In the genomic region with DNA sequence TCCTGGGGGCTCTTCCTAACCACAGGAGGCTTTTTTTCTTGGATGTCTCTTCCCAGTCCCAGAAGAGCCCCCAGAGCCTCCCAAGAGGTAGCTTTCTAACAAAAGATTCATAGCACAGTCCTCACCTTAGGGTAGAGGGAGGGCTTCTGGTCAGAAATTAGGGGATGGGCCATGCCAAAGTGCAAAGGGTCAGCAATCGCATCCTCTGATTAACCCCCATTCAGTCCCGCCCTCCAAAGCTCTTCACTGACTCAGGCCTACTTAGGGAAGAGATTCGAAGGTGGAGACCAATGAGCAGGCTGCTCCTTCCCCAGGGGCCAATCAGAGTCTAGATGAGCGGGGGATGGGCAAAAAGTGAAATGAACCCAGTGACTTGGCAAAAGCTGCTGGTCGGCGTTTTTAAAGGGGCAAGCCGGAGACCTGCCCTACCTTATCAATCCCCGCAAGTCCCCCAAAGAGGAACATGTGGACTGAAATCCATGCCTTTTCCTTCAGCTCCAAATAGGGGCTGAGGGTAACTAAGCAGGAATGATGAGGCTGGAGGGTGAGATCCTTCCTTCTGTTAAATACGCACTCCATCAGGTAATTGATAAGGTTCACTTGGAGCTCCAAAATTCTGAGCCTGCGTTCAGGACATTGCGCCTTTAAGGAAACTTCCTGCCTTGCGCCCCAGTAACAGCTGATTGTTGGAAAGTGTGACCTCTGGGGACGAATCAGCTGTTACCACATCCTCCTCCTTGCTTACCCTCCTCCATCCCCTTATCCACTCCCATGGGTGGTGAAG, we compare ENCODE assay signal across 1 cellular context.
TF ChIP-seq lines count a peak whose summit lies in the region.

No MANE protein-coding gene starts in this region.

TF ChIP-seq in GM23338, 12 proteins besides CTCF, POLR2A, EP300 and RAD21 (continued from another document):
- TF ChIP-seq, protein P1, sequence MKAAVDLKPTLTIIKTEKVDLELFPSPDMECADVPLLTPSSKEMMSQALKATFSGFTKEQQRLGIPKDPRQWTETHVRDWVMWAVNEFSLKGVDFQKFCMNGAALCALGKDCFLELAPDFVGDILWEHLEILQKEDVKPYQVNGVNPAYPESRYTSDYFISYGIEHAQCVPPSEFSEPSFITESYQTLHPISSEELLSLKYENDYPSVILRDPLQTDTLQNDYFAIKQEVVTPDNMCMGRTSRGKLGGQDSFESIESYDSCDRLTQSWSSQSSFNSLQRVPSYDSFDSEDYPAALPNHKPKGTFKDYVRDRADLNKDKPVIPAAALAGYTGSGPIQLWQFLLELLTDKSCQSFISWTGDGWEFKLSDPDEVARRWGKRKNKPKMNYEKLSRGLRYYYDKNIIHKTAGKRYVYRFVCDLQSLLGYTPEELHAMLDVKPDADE (IDR thresholded peaks at IDR 0.05) = peak; percentile 56; the same call in 1 of the 2 replicates
- TF ChIP-seq CREB1 (CRISPR knock-in tag; IDR thresholded peaks at IDR 0.05; ENCODE audit: low read depth) = peak; percentile 50
- TF ChIP-seq, protein P2, sequence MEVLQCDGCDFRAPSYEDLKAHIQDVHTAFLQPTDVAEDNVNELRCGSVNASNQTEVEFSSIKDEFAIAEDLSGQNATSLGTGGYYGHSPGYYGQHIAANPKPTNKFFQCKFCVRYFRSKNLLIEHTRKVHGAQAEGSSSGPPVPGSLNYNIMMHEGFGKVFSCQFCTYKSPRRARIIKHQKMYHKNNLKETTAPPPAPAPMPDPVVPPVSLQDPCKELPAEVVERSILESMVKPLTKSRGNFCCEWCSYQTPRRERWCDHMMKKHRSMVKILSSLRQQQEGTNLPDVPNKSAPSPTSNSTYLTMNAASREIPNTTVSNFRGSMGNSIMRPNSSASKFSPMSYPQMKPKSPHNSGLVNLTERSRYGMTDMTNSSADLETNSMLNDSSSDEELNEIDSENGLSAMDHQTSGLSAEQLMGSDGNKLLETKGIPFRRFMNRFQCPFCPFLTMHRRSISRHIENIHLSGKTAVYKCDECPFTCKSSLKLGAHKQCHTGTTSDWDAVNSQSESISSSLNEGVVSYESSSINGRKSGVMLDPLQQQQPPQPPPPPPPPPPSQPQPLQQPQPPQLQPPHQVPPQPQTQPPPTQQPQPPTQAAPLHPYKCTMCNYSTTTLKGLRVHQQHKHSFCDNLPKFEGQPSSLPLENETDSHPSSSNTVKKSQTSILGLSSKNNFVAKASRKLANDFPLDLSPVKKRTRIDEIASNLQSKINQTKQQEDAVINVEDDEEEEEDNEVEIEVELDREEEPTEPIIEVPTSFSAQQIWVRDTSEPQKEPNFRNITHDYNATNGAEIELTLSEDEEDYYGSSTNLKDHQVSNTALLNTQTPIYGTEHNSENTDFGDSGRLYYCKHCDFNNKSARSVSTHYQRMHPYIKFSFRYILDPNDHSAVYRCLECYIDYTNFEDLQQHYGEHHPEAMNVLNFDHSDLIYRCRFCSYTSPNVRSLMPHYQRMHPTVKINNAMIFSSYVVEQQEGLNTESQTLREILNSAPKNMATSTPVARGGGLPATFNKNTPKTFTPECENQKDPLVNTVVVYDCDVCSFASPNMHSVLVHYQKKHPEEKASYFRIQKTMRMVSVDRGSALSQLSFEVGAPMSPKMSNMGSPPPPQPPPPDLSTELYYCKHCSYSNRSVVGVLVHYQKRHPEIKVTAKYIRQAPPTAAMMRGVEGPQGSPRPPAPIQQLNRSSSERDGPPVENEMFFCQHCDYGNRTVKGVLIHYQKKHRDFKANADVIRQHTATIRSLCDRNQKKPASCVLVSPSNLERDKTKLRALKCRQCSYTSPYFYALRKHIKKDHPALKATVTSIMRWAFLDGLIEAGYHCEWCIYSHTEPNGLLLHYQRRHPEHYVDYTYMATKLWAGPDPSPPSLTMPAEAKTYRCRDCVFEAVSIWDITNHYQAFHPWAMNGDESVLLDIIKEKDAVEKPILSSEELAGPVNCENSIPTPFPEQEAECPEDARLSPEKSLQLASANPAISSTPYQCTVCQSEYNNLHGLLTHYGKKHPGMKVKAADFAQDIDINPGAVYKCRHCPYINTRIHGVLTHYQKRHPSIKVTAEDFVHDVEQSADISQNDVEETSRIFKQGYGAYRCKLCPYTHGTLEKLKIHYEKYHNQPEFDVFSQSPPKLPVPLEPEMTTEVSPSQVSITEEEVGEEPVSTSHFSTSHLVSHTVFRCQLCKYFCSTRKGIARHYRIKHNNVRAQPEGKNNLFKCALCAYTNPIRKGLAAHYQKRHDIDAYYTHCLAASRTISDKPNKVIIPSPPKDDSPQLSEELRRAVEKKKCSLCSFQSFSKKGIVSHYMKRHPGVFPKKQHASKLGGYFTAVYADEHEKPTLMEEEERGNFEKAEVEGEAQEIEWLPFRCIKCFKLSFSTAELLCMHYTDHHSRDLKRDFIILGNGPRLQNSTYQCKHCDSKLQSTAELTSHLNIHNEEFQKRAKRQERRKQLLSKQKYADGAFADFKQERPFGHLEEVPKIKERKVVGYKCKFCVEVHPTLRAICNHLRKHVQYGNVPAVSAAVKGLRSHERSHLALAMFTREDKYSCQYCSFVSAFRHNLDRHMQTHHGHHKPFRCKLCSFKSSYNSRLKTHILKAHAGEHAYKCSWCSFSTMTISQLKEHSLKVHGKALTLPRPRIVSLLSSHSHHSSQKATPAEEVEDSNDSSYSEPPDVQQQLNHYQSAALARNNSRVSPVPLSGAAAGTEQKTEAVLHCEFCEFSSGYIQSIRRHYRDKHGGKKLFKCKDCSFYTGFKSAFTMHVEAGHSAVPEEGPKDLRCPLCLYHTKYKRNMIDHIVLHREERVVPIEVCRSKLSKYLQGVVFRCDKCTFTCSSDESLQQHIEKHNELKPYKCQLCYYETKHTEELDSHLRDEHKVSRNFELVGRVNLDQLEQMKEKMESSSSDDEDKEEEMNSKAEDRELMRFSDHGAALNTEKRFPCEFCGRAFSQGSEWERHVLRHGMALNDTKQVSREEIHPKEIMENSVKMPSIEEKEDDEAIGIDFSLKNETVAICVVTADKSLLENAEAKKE (CRISPR knock-in tag; IDR thresholded peaks at IDR 0.05) = no peak
- no peak for TF ChIP-seq STAT1 (IDR thresholded peaks at IDR 0.05; ENCODE audit: unreplicated experiment)
